Comparison of ENCODE assay signal across 17 cellular contexts in genomic region chr3:193909387-193909786, GRCh38.
DNase-seq lines count a peak whose midpoint lies in the region; ATAC-seq and TF ChIP-seq lines count a peak whose summit lies in the region.
"Had no signal": no experiment of that assay in that cellular context is flagged by ENCODE, and none has a peak within 500 bp of the region (broad histone marks: within the 10 kb centered on the region; RNA-seq: fewer than 3 reads in every experiment).

No MANE protein-coding gene starts in this region.

- H3K4me3 Mint-ChIP-seq in stimulated activated naive CD8-positive, alpha-beta T cell treated with anti-CD3 and anti-CD28 coated beads, Interleukin-15, amount 100 ng/mL, for 72 hours: no peak overlapping the region
- H3K4me3 Mint-ChIP-seq: activated naive CD8-positive, alpha-beta T cell; memory B cell; T-helper 17 cell had no signal

- ATAC-seq in stimulated activated naive CD8-positive, alpha-beta T cell treated with anti-CD3 and anti-CD28 coated beads, Interleukin-15, amount 100 ng/mL, for 72 hours: peak; percentile 36
- ATAC-seq in stimulated activated naive CD8-positive, alpha-beta T cell treated with anti-CD3 and anti-CD28 coated beads, Interleukin-15, Interleukin-2, amounts not matched to agents 100 U/mL and 50 U/mL, for 24 hours: no peak
- ATAC-seq in GM21619 (IDR thresholded peaks at IDR 0.05; ENCODE audit: unreplicated experiment) (peak; percentile 80), HG03575 (IDR thresholded peaks at IDR 0.05; ENCODE audit: extremely low read depth, insufficient number of reproducible peaks, low FRiP score, unreplicated experiment) (peak; percentile 63), GM18502 (IDR thresholded peaks at IDR 0.05; ENCODE audit: poor library complexity, unreplicated experiment) (no peak)
- ATAC-seq: T-helper 17 cell had no signal

- peaks cover under 1% of the 10 kb centered on the region for H3K27me3 ChIP-seq in left ventricle myocardium inferior (ENCODE audit: low read depth)
- H3K27me3 ChIP-seq in stomach: no peaks in the 10 kb centered on the region
- H3K27me3 ChIP-seq: vagina had no signal

- no peak overlapping the region for H3K4me3 ChIP-seq in left ventricle myocardium inferior
- H3K4me3 ChIP-seq in stomach: no peak overlapping the region
- H3K4me3 ChIP-seq: PC-9, vagina had no signal

- H3K4me1 ChIP-seq in left ventricle myocardium inferior (peaks cover 10% of the 10 kb centered on the region), stomach (peaks cover 10 to 28% (median 19%) of the 10 kb centered on the region in 4 donors)

- H3K9me3 ChIP-seq in left ventricle myocardium inferior (replicated peaks) (peaks cover 12% of the 10 kb centered on the region), stomach (peaks cover 0 to 7% (median 0%) of the 10 kb centered on the region in 4 donors)
- H3K9me3 ChIP-seq: vagina had no signal

- TF ChIP-seq CTCF in left ventricle myocardium inferior (IDR thresholded peaks at IDR 0.05; ENCODE audit: borderline replicate concordance): no peak
- no peak for TF ChIP-seq CTCF in stomach (IDR thresholded peaks at IDR 0.05)

- H3K27ac Mint-ChIP-seq in stimulated activated naive CD8-positive, alpha-beta T cell treated with anti-CD3 and anti-CD28 coated beads, Interleukin-15, amount 100 ng/mL, for 72 hours: peak overlapping the region in 1 of 2 donors; percentile 63
- H3K27ac Mint-ChIP-seq: activated naive CD8-positive, alpha-beta T cell; memory B cell; T-helper 17 cell had no signal

- no peak for TF ChIP-seq POLR2A in stomach (IDR thresholded peaks at IDR 0.05)

- H3K27me3 Mint-ChIP-seq in stimulated activated naive CD8-positive, alpha-beta T cell treated with anti-CD3 and anti-CD28 coated beads, Interleukin-15, amount 100 ng/mL, for 72 hours: peaks cover 7% of the 10 kb centered on the region
- H3K27me3 Mint-ChIP-seq: activated naive CD8-positive, alpha-beta T cell; memory B cell had no signal

- H3K27ac ChIP-seq in left ventricle myocardium inferior (replicated peaks): no peak overlapping the region
- no peak overlapping the region for H3K27ac ChIP-seq in stomach
- H3K27ac ChIP-seq: PC-9, vagina had no signal

- intact Hi-C loops in left ventricle myocardium inferior (cut with micrococcal nuclease) (no loop called here), stomach (cut with DNase I; ENCODE audit: low total_unique reads) (no loop called here)

- DNase-seq in stimulated activated naive CD8-positive, alpha-beta T cell treated with anti-CD3 and anti-CD28 coated beads, Interleukin-15, amount 100 ng/mL, for 72 hours: no peak
- DNase-seq in stimulated activated naive CD8-positive, alpha-beta T cell treated with anti-CD3 and anti-CD28 coated beads, Interleukin-15, Interleukin-2, amounts not matched to agents 100 U/mL and 50 U/mL, for 24 hours: no peak
- DNase-seq in DMS79 (lab: John Stamatoyannopoulos, UW): no peak
- DNase-seq in left ventricle myocardium inferior: no peak
- no peak for DNase-seq in stomach
- DNase-seq: cerebellar nuclear complex, DMS 273 treated with DMSO at 0.1 percent for 48 hours, erythroblast, NCI-H2227 treated with DMSO at 0.1 percent for 48 hours, PC-9, T-helper 17 cell had no signal

- no peak for TF ChIP-seq EP300 in stomach (IDR thresholded peaks at IDR 0.05)

- H3K36me3 ChIP-seq in left ventricle myocardium inferior (no peaks in the 10 kb centered on the region), stomach (no peaks in the 10 kb centered on the region)
- H3K36me3 ChIP-seq: vagina had no signal

- 53 to 69% (median 62%) methylated on average over 2 of the region's 2 CpGs for WGBS in stomach, 5 donors

- H3K4me1 Mint-ChIP-seq in stimulated activated naive CD8-positive, alpha-beta T cell treated with anti-CD3 and anti-CD28 coated beads, Interleukin-15, amount 100 ng/mL, for 72 hours: peaks cover 13% of the 10 kb centered on the region

- peaks cover 4 to 15% of the 10 kb centered on the region in 2 donors for H3K9me3 Mint-ChIP-seq in stimulated activated naive CD8-positive, alpha-beta T cell treated with anti-CD3 and anti-CD28 coated beads, Interleukin-15, amount 100 ng/mL, for 72 hours

Comparison
In these comparisons a context has a peak if more than half of its experiments do, and no peak if none do; other contexts are left out.
1. ATAC-seq: peak in stimulated activated naive CD8-positive, alpha-beta T cell treated with anti-CD3 and anti-CD28 coated beads, Interleukin-15, amount 100 ng/mL, for 72 hours (single experiment), GM21619 (single experiment) and HG03575 (single experiment); none in stimulated activated naive CD8-positive, alpha-beta T cell treated with anti-CD3 and anti-CD28 coated beads, Interleukin-15, Interleukin-2, amounts not matched to agents 100 U/mL and 50 U/mL, for 24 hours (single experiment) and GM18502 (single experiment).